Comparison of ENCODE assay signal across 1 cellular context in genomic region chr18:8630546-8630945, GRCh38.
TF ChIP-seq lines count a peak whose summit lies in the region.

No MANE protein-coding gene starts in this region.

TF ChIP-seq in HepG2, 621 proteins besides CTCF, POLR2A, EP300 and RAD21 (continued from another document):
- TF ChIP-seq ZNF318 (CRISPR knock-in tag; IDR thresholded peaks at IDR 0.05) (no peak), KAT8 (CRISPR knock-in tag; IDR thresholded peaks at IDR 0.05) (no peak), EZH2 (conservative IDR thresholded peaks at IDR 0.05; ENCODE audit: low read depth, low read length) (no peak), ZNF75D (CRISPR knock-in tag; IDR thresholded peaks at IDR 0.05; ENCODE audit: borderline replicate concordance) (no peak), ZBTB3 (CRISPR knock-in tag; IDR thresholded peaks at IDR 0.05; ENCODE audit: borderline replicate concordance, low read depth) (no peak)
